18 cellular contexts compared by ENCODE assay signal in the genomic region with DNA sequence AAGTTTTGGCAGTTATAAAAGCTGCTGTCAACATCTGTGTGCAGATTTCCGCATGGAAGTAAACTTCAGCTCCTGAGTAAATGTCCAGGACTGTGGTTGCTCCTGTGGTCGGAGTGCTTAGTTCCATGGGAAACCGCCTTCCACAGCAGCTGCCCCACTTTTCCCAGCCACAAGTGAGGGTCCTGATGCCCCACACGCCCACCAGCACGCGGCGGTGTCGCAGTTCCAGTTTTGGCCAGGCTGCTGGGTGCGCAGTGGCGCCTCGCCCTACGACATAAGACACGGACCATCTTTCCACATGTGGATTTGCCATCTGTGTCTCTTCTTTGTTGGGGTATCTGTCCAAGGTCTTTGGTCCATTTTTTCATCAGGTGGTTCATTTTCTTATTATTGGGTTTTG.
"Had no signal": no experiment of that assay in that cellular context is flagged by ENCODE, and none has a peak within 500 bp of the region (broad histone marks: within the 10 kb centered on the region; RNA-seq: fewer than 3 reads in every experiment).

No MANE protein-coding gene starts in this region.

- H3K9me3 ChIP-seq: body of pancreas, heart right ventricle, lower lobe of right lung, prostate gland, right atrium auricular region, stomach had no signal

- H3K36me3 ChIP-seq: cardiac muscle cell, prostate gland, right atrium auricular region had no signal

- H3K27ac ChIP-seq: body of pancreas, cardiac muscle cell, heart right ventricle, lower lobe of right lung, prostate gland, right atrium auricular region, stomach had no signal

- ATAC-seq: activated CD4-positive, CD25-positive, alpha-beta regulatory T cell treated with anti-CD3 and anti-CD28 coated beads, Interleukin-2, amount 50 U/mL, for 24 hours; activated CD8-positive, alpha-beta memory T cell treated with anti-CD3 and anti-CD28 coated beads, Interleukin-2, amount 10 ng/mL, durations not matched to agents 7 days and 5 days; activated CD8-positive, alpha-beta T cell treated with anti-CD3 and anti-CD28 coated beads for 36 hours; body of pancreas; lower lobe of right lung; naive thymus-derived CD8-positive, alpha-beta T cell; stimulated activated effector memory CD8-positive, alpha-beta T cell treated with anti-CD3 and anti-CD28 coated beads, Interleukin-12 subunit alpha, Interleukin-12 subunit beta, amount 100 ng/mL, for 72 hours had no signal

- H3K4me1 ChIP-seq: body of pancreas, lower lobe of right lung, prostate gland had no signal

- DNase-seq: activated CD4-positive, alpha-beta T cell treated with anti-CD3 and anti-CD28 coated beads, Interleukin-2, amount 10 ng/mL, durations not matched to agents 7 days and 5 days; activated CD8-positive, alpha-beta memory T cell treated with anti-CD3 and anti-CD28 coated beads, Interleukin-2, amount 10 ng/mL, durations not matched to agents 7 days and 5 days; activated CD8-positive, alpha-beta T cell treated with anti-CD3 and anti-CD28 coated beads for 36 hours; activated effector memory CD4-positive, alpha-beta T cell treated with anti-CD3 and anti-CD28 coated beads, Interleukin-2, amount 50 U/mL, for 16 hours; activated naive CD4-positive, alpha-beta T cell treated with anti-CD3 and anti-CD28 coated beads, Interleukin-2, amount 10 ng/mL, durations not matched to agents 7 days and 5 days; activated T-cell treated with anti-CD3 and anti-CD28 coated beads for 4 hours; body of pancreas; effector CD4-positive, alpha-beta T cell; heart right ventricle; lower lobe of right lung; naive thymus-derived CD8-positive, alpha-beta T cell; stimulated activated CD4-positive, alpha-beta T cell treated with anti-CD3 and anti-CD28 coated beads, Interleukin-12 subunit alpha, Interleukin-12 subunit beta, amount 100 ng/mL, for 4 hours; stomach had no signal

- H3K4me3 ChIP-seq: body of pancreas, cardiac muscle cell, heart right ventricle, lower lobe of right lung, prostate gland, right atrium auricular region, stomach had no signal

- H3K27me3 ChIP-seq: body of pancreas, cardiac muscle cell, heart right ventricle, right atrium auricular region, stomach had no signal
